12 cellular contexts compared by ENCODE assay signal in the genomic region with DNA sequence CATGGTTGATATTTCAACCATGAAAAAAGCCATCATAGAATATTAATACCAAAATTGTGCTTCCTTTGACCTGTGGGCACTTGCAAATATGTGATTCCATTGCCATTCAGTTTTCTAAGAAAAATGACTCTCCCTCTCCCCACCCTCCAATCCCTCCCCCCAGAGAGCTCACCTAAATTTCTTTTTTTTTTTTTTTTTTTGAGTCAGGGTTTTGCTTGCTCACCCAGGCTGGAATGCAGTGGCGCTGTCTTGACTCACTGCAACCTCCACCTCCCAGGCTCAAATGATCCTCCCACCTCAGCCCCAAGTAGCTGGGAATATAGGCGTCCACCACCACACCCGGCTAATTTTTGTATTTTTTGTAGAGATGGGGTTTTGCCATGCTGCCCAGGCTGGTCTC. TPM values are rescaled to one million over a fixed set of nuclear protein-coding genes. Genes with fewer than 3 reads are reported as not detected.
A peak's percentile ranks its signal among the peaks of the same experiment; 100 is the strongest.
DNase-seq lines count a peak whose midpoint lies in the region; ATAC-seq and TF ChIP-seq lines count a peak whose summit lies in the region.
"Had no signal": no experiment of that assay in that cellular context is flagged by ENCODE, and none has a peak within 500 bp of the region (broad histone marks: within the 10 kb centered on the region; RNA-seq: fewer than 3 reads in every experiment).

No MANE protein-coding gene starts in this region.

- H3K9me3 ChIP-seq in esophagus squamous epithelium: no peaks in the 10 kb centered on the region
- H3K9me3 ChIP-seq: adrenal gland had no signal

- H3K36me3 ChIP-seq in ACC112 (ENCODE audit: insufficient read depth, low read length): no peaks in the 10 kb centered on the region; the same call in none of the 2 replicates
- H3K36me3 ChIP-seq in esophagus squamous epithelium: peaks cover 0 to 3% (median 0%) of the 10 kb centered on the region in 3 donors
- H3K36me3 ChIP-seq: adrenal gland had no signal

- no peak for TF ChIP-seq POLR2A in esophagus squamous epithelium (IDR thresholded peaks at IDR 0.05)

- H3K4me1 ChIP-seq in ACC112 (ENCODE audit: control insufficient read depth, insufficient read depth, low read length, unreplicated experiment) (peaks cover 40% of the 10 kb centered on the region), foreskin keratinocyte (peaks cover 12% of the 10 kb centered on the region), esophagus squamous epithelium (peaks cover 0 to 5% (median 3%) of the 10 kb centered on the region in 3 donors)

- WGBS in esophagus squamous epithelium, 2 donors: 87 to 97% methylated on average over 3 of the region's 3 CpGs

- H3K27ac ChIP-seq in ACC112 (ENCODE audit: low read depth, low read length): peak overlapping the region; percentile 55
- peak overlapping the region; percentile 88 for H3K27ac ChIP-seq in foreskin keratinocyte
- no peak overlapping the region for H3K27ac ChIP-seq in esophagus squamous epithelium
- H3K27ac ChIP-seq: adrenal gland had no signal

- peak overlapping the region; percentile 4; the same call in 1 of the 2 replicates for H3K4me3 ChIP-seq in ACC112 (ENCODE audit: low read depth, low read length)
- H3K4me3 ChIP-seq in esophagus squamous epithelium: no peak overlapping the region
- H3K4me3 ChIP-seq: adrenal gland had no signal

- intact Hi-C loops in esophagus squamous epithelium (cut with DNase I): no loop called here

- TF ChIP-seq CTCF in foreskin keratinocyte (conservative IDR thresholded peaks at IDR 0.05) (no peak), esophagus squamous epithelium (IDR thresholded peaks at IDR 0.05) (no peak)

- peak; percentile 35 for DNase-seq in HCEC 1CT
- DNase-seq in T-helper 9 cell: peak; percentile 3
- DNase-seq in foreskin keratinocyte: peak; percentile 46 to 75
- DNase-seq in NCI-H2227 (lab: John Stamatoyannopoulos, UW; ENCODE audit: unreplicated experiment): no peak
- DNase-seq in esophagus squamous epithelium (lab: John Stamatoyannopoulos, UW): no peak
- no peak for DNase-seq in NCI-H2171 (lab: John Stamatoyannopoulos, UW)
- no peak for DNase-seq in NCI-H187 treated with DMSO at 0.1 percent for 48 hours (lab: John Stamatoyannopoulos, UW)
- DNase-seq: activated CD8-positive, alpha-beta memory T cell treated with anti-CD3 and anti-CD28 coated beads, Interleukin-2, amount 10 ng/mL, durations not matched to agents 7 days and 5 days; adrenal gland; NCI-H2029; right cardiac atrium had no signal

- H3K79me2 ChIP-seq in ACC112 (ENCODE audit: control insufficient read depth, insufficient read depth, low read length, unreplicated experiment): no peaks in the 10 kb centered on the region

- peak; percentile 93 for ATAC-seq in foreskin keratinocyte
- ATAC-seq: activated CD8-positive, alpha-beta memory T cell treated with anti-CD3 and anti-CD28 coated beads, Interleukin-2, amount 10 ng/mL, durations not matched to agents 7 days and 5 days; right cardiac atrium had no signal

- H2AFZ ChIP-seq in ACC112 (ENCODE audit: low read length, unreplicated experiment): no peak overlapping the region

- H3K27me3 ChIP-seq in ACC112 (ENCODE audit: insufficient read depth, low read length) (no peaks in the 10 kb centered on the region), foreskin keratinocyte (no peaks in the 10 kb centered on the region), esophagus squamous epithelium (no peaks in the 10 kb centered on the region)
- H3K27me3 ChIP-seq: adrenal gland had no signal

RNA-seq across cellular contexts. Expression of a gene that starts 47.0 kb away (rescaled TPM):
- total RNA-seq in foreskin keratinocyte: 9.8 and 10.5 TPM in 2 replicates
- polyA plus RNA-seq in foreskin keratinocyte: 2.9 and 3.3 TPM in 2 replicates
- total RNA-seq in esophagus squamous epithelium: 10 to 100 TPM in 1 of 4 donors, 1 to 10 TPM in 3; 5.5 to 18.9 (median 7.5) TPM

RNA-seq across cellular contexts. Expression of a gene that starts 52.6 kb away (rescaled TPM):
- 28.4 and 29.9 TPM in 2 replicates for total RNA-seq in foreskin keratinocyte
- 4.8 and 6.2 TPM in 2 replicates for polyA plus RNA-seq in foreskin keratinocyte
- total RNA-seq in esophagus squamous epithelium: 10 to 100 TPM; 14.6 to 34.0 (median 20.0) TPM

Comparison
In these comparisons a context has a peak if more than half of its experiments do, and no peak if none do; other contexts are left out.
1. H3K27ac ChIP-seq: peak in ACC112 (single experiment) and foreskin keratinocyte (single experiment); none in esophagus squamous epithelium (0 of 4).
2. DNase-seq: peak in HCEC 1CT (single experiment), T-helper 9 cell (single experiment) and foreskin keratinocyte (2 of 2); none in NCI-H2227 (single experiment), esophagus squamous epithelium (single experiment), NCI-H2171 (single experiment) and NCI-H187 treated with DMSO at 0.1 percent for 48 hours (single experiment).